In the genomic region with DNA sequence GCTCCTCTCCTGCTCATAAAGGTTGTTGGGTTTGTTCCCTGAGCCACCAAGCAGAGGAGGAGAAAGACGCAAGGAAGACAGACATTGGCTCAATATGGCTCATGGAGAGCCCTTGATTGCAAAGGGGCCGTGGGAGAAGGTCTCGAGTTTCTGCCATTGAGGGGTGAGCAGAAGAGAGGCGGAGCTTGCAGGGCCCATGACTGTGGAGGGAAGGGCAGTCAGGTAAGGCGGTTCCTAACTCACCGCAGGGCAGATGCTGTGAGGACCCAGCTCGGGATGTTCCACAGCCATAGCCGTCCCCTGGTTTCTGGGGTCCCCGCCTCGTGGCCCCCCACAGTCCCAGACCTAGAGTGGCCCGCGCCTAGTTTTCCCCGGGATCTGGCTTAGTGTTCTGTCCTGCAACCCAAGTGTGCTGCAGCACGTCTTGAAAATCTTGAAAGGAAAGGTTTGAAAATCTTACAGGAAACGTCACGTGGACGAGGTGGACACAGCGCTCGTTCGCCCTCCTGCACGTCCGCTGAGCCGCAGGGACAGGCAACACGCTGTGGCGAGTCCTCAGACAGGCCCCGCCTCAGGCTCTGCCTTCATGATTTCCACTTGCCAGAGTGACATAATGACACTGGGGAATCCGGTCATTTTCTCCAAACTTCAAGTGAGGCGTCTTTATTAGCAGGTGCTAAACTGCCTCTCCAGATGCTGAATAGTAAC, we compare ENCODE assay signal across 23 cellular contexts.
"Had no signal": no experiment of that assay in that cellular context is flagged by ENCODE, and none has a peak within 500 bp of the region (broad histone marks: within the 10 kb centered on the region; RNA-seq: fewer than 3 reads in every experiment).

No MANE protein-coding gene starts in this region.

- H3K27me3 ChIP-seq: body of pancreas, cardiac muscle cell, stomach, suprapubic skin, tibial nerve had no signal

- H3K27me3 Mint-ChIP-seq: activated T-cell treated with anti-CD3 and anti-CD28 coated beads, Interleukin-2, amount 50 U/mL, for 24 hours; activated T-helper 17 cell treated with anti-CD3 and anti-CD28 coated beads, Interleukin-2, amount 50 U/mL, for 72 hours had no signal

- H3K4me1 Mint-ChIP-seq: activated T-helper 17 cell treated with anti-CD3 and anti-CD28 coated beads, Interleukin-2, amount 50 U/mL, for 72 hours; stimulated activated memory B cell treated with anti-CD40 and anti-IgM and Interleukin-4, amounts not matched to agents 10 μg/mL and 1 μg/mL and 100 μg/mL, for 72 hours had no signal

- H3K9me3 Mint-ChIP-seq: activated naive CD4-positive, alpha-beta T cell treated with anti-CD3 and anti-CD28 coated beads for 36 hours; activated T-cell treated with anti-CD3 and anti-CD28 coated beads, Interleukin-2, amount 50 U/mL, for 24 hours; activated T-helper 17 cell treated with anti-CD3 and anti-CD28 coated beads, Interleukin-2, amount 50 U/mL, for 72 hours; natural killer cell treated with Interleukin-12 subunit alpha and Interleukin-12 subunit beta and Interleukin-15 and Interleukin-18, amount 100 ng/mL, for 72 hours; stimulated activated memory B cell treated with anti-CD40 and anti-IgM and Interleukin-4, amounts not matched to agents 10 μg/mL and 1 μg/mL and 100 μg/mL, for 72 hours had no signal

- H3K4me3 ChIP-seq: body of pancreas, cardiac muscle cell, left ventricle myocardium inferior, stomach, suprapubic skin, tibial nerve had no signal

- H3K27ac ChIP-seq: body of pancreas, cardiac muscle cell, left ventricle myocardium inferior, parathyroid adenoma, stomach, suprapubic skin, tibial nerve had no signal

- H3K36me3 Mint-ChIP-seq: natural killer cell treated with Interleukin-12 subunit alpha and Interleukin-12 subunit beta and Interleukin-15 and Interleukin-18, amount 100 ng/mL, for 72 hours; stimulated activated memory B cell treated with anti-CD40 and anti-IgM and Interleukin-4, amounts not matched to agents 10 μg/mL and 1 μg/mL and 100 μg/mL, for 72 hours had no signal

- H3K27ac Mint-ChIP-seq: activated naive CD4-positive, alpha-beta T cell treated with anti-CD3 and anti-CD28 coated beads for 36 hours; activated T-cell treated with anti-CD3 and anti-CD28 coated beads, Interleukin-2, amount 50 U/mL, for 24 hours; activated T-helper 17 cell treated with anti-CD3 and anti-CD28 coated beads, Interleukin-2, amount 50 U/mL, for 72 hours; natural killer cell treated with Interleukin-12 subunit alpha and Interleukin-12 subunit beta and Interleukin-15 and Interleukin-18, amount 100 ng/mL, for 72 hours; stimulated activated memory B cell treated with anti-CD40 and anti-IgM and Interleukin-4, amounts not matched to agents 10 μg/mL and 1 μg/mL and 100 μg/mL, for 72 hours had no signal

- ATAC-seq: activated T-helper 17 cell treated with anti-CD3 and anti-CD28 coated beads, Interleukin-2, amount 50 U/mL, for 72 hours; body of pancreas; natural killer cell treated with Interleukin-12 subunit alpha and Interleukin-12 subunit beta and Interleukin-15 and Interleukin-18, amount 100 ng/mL, for 72 hours; right cardiac atrium; stimulated activated memory B cell treated with anti-CD40 and anti-IgM and Interleukin-4, amounts not matched to agents 10 μg/mL and 1 μg/mL and 100 μg/mL, for 72 hours had no signal

- H3K4me1 ChIP-seq: body of pancreas, left ventricle myocardium inferior, parathyroid adenoma, stomach had no signal

- DNase-seq: activated CD8-positive, alpha-beta memory T cell treated with anti-CD3 and anti-CD28 coated beads for 24 hours; activated CD8-positive, alpha-beta memory T cell treated with anti-CD3 and anti-CD28 coated beads, Interleukin-2, amount 50 U/mL, for 4 hours; activated naive CD4-positive, alpha-beta T cell treated with anti-CD3 and anti-CD28 coated beads for 36 hours; activated T-cell treated with anti-CD3 and anti-CD28 coated beads, Interleukin-2, amount 50 U/mL, for 24 hours; anterior cingulate cortex; body of pancreas; erythroblast; foreskin fibroblast; left ventricle myocardium inferior; mammary epithelial cell; midbrain; nucleus accumbens; stimulated activated CD4-positive, alpha-beta T cell treated with anti-CD3 and anti-CD28 coated beads, Interleukin-1b, Interleukin-23, amount 100 ng/mL, for 48 hours; stomach; T-helper 9 cell had no signal

- H3K36me3 ChIP-seq: cardiac muscle cell, left ventricle myocardium inferior, stomach, suprapubic skin, tibial nerve had no signal

- H3K4me3 Mint-ChIP-seq: activated naive CD4-positive, alpha-beta T cell treated with anti-CD3 and anti-CD28 coated beads for 36 hours; activated T-cell treated with anti-CD3 and anti-CD28 coated beads, Interleukin-2, amount 50 U/mL, for 24 hours; activated T-helper 17 cell treated with anti-CD3 and anti-CD28 coated beads, Interleukin-2, amount 50 U/mL, for 72 hours; natural killer cell treated with Interleukin-12 subunit alpha and Interleukin-12 subunit beta and Interleukin-15 and Interleukin-18, amount 100 ng/mL, for 72 hours; stimulated activated memory B cell treated with anti-CD40 and anti-IgM and Interleukin-4, amounts not matched to agents 10 μg/mL and 1 μg/mL and 100 μg/mL, for 72 hours had no signal

- H3K9me3 ChIP-seq: body of pancreas, left ventricle myocardium inferior, stomach, suprapubic skin, tibial nerve had no signal
